30 cellular contexts compared by ENCODE assay signal in the genomic region with DNA sequence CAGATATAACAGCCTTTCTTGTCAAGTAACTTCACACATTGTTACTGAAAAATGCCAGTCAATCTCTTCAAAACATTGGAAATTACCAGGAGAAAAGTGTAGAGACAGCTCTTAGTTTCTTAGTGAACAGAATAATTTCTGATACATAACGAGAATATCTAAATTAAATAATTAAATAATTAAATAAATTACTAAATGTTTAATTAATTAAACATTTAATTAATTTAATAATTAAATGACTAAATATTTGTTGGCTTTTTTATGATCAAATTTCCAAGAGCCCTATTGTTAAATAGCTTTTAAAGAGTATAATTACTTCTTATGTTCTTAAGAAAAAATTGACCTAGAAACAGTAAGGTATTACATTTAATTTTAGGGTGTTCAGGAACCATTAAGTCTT.
"Had no signal": no experiment of that assay in that cellular context is flagged by ENCODE, and none has a peak within 500 bp of the region (broad histone marks: within the 10 kb centered on the region; RNA-seq: fewer than 3 reads in every experiment).

No MANE protein-coding gene starts in this region.

- H3K4me3 ChIP-seq: adrenal gland, body of pancreas, breast epithelium, PC-9, SJCRH30, SK-N-MC had no signal

- DNase-seq: activated B cell treated with CpG ODN at 0.5 μM for 24 hours; activated CD4-positive, alpha-beta memory T cell treated with anti-CD3 and anti-CD28 coated beads for 36 hours; activated CD4-positive, alpha-beta T cell treated with anti-CD3 and anti-CD28 coated beads for 4 hours; activated CD4-positive, alpha-beta T cell treated with anti-CD3 and anti-CD28 coated beads, Interleukin-2, amount 50 U/mL, for 1 hour; activated CD4-positive, CD25-positive, alpha-beta regulatory T cell treated with anti-CD3 and anti-CD28 coated beads, Interleukin-2, amount 50 U/mL, for 72 hours; activated CD8-positive, alpha-beta memory T cell treated with anti-CD3 and anti-CD28 coated beads, Interleukin-2, amount 50 U/mL, for 4 hours; activated gamma-delta T cell treated with Interleukin-2 at 50 U/mL for 16 hours; activated naive CD4-positive, alpha-beta T cell treated with anti-CD3 and anti-CD28 coated beads for 36 hours; activated T-cell treated with anti-CD3 and anti-CD28 coated beads for 4 hours; activated T-cell treated with anti-CD3 and anti-CD28 coated beads, Interleukin-2, amount 50 U/mL, for 4 hours; adrenal gland; body of pancreas; Karpas-422; KBM-7; NCI-H1105; NCI-H1417 treated with DMSO at 0.1 percent for 48 hours; NCI-H187 treated with DMSO at 0.1 percent for 48 hours; NCI-H2081; NCI-H345; NCI-H524 treated with DMSO at 0.1 percent for 48 hours; NCI-H748 treated with DMSO at 0.1 percent for 48 hours; NK-92 treated with Interleukin-12 subunit alpha and Interleukin-12 subunit beta, amount 100 ng/mL, for 24 hours; PC-9; SHP77; SJCRH30; T1000 had no signal

- H2AFZ ChIP-seq: PC-9 had no signal

- FAIRE-seq: astrocyte had no signal

- H3K36me3 ChIP-seq: adrenal gland, breast epithelium had no signal

- H3K4me2 ChIP-seq: PC-9 had no signal

- H3K27ac ChIP-seq: adrenal gland, body of pancreas, breast epithelium, PC-9, SJCRH30, SK-N-MC had no signal

- ATAC-seq: activated naive CD4-positive, alpha-beta T cell treated with anti-CD3 and anti-CD28 coated beads, Interleukin-2, amount 50 U/mL, for 72 hours; activated T-cell treated with anti-CD3 and anti-CD28 coated beads, Interleukin-2, amount 50 U/mL, for 4 hours; body of pancreas had no signal

- H3K9me3 ChIP-seq: adrenal gland, body of pancreas, breast epithelium, SJCRH30 had no signal

- H3K27me3 ChIP-seq: adrenal gland, body of pancreas, breast epithelium, SJCRH30 had no signal
